ENCODE assay signal across 8 cellular contexts in genomic region chr12:105331805-105332251, GRCh38. TPM values are rescaled to one million over a fixed set of nuclear protein-coding genes. Genes with fewer than 3 reads are reported as not detected.
DNase-seq lines count a peak whose midpoint lies in the region; ATAC-seq lines count a peak whose summit lies in the region.

No MANE protein-coding gene starts in this region.

- no peaks in the 10 kb centered on the region for H3K36me3 ChIP-seq in thymus (ENCODE audit: control insufficient read depth, insufficient read depth)

- no peaks in the 10 kb centered on the region for H3K9me3 ChIP-seq in thymus (ENCODE audit: control insufficient read depth)

- DNase-seq in stimulated activated CD4-positive, alpha-beta T cell treated with anti-CD3 and anti-CD28 coated beads, Interleukin-15, amount 100 ng/mL, for 24 hours, result peak; percentile 24
- no peak for DNase-seq in stimulated activated CD4-positive, alpha-beta T cell treated with anti-CD3 and anti-CD28 coated beads, Interleukin-4, amount 100 ng/mL, for 4 hours
- peak; percentile 16 for DNase-seq in activated CD4-positive, alpha-beta T cell treated with anti-CD3 and anti-CD28 coated beads, Interleukin-2, amount 50 U/mL, for 1 hour
- DNase-seq in germinal center (ENCODE audit: low spot score) (peak; percentile 21), Kasumi-1 (lab: John Stamatoyannopoulos, UW) (no peak), GDM1 (lab: John Stamatoyannopoulos, UW) (no peak)

- peaks cover 14% of the 10 kb centered on the region for H3K4me1 ChIP-seq in thymus (ENCODE audit: control insufficient read depth, insufficient read depth, low read length)

- 69% methylated on average over 8 of the region's 8 CpGs for WGBS in thymus

- no peak for ATAC-seq in HG03439 (IDR thresholded peaks at IDR 0.05; ENCODE audit: unreplicated experiment)

- no peaks in the 10 kb centered on the region for H3K27me3 ChIP-seq in thymus (ENCODE audit: control insufficient read depth, insufficient read depth)

- H3K4me3 ChIP-seq in thymus (ENCODE audit: low read length), result peak overlapping the region; percentile 88

- no peak overlapping the region for H3K27ac ChIP-seq in thymus (ENCODE audit: low read depth)

RNA-seq across cellular contexts. Expression of gene C12orf75, which starts 1.3 kb away (rescaled TPM):
- 30.0 TPM for polyA plus RNA-seq in thymus

Comparison
In these comparisons a context has a peak if more than half of its experiments do, and no peak if none do; other contexts are left out.
1. DNase-seq: peak in stimulated activated CD4-positive, alpha-beta T cell treated with anti-CD3 and anti-CD28 coated beads, Interleukin-15, amount 100 ng/mL, for 24 hours (single experiment), activated CD4-positive, alpha-beta T cell treated with anti-CD3 and anti-CD28 coated beads, Interleukin-2, amount 50 U/mL, for 1 hour (single experiment) and germinal center (single experiment); none in stimulated activated CD4-positive, alpha-beta T cell treated with anti-CD3 and anti-CD28 coated beads, Interleukin-4, amount 100 ng/mL, for 4 hours (0 of 2), Kasumi-1 (0 of 2) and GDM1 (single experiment).